12 cellular contexts compared by ENCODE assay signal in genomic region chr12:131852551-131853299, GRCh38. TPM values are rescaled to one million over a fixed set of nuclear protein-coding genes. Genes with fewer than 3 reads are reported as not detected.
DNase-seq lines count a peak whose midpoint lies in the region; ATAC-seq and TF ChIP-seq lines count a peak whose summit lies in the region.
"Had no signal": no experiment of that assay in that cellular context is flagged by ENCODE, and none has a peak within 500 bp of the region (broad histone marks: within the 10 kb centered on the region; RNA-seq: fewer than 3 reads in every experiment).

No MANE protein-coding gene starts in this region.

- no peak for ATAC-seq in activated T-cell treated with anti-CD3 and anti-CD28 coated beads, Interleukin-2, amount 50 U/mL, for 72 hours (replicated peaks in 1 of 2)

- no peak overlapping the region for H2AFZ ChIP-seq in neuronal stem cell (ENCODE audit: low read length)

- H3K14ac ChIP-seq in neuronal stem cell (ENCODE audit: low read length): no peak overlapping the region

- H3K23ac ChIP-seq in neuronal stem cell (ENCODE audit: low read depth, low read length, poor library complexity): peak overlapping the region; percentile 65

- no peak overlapping the region for H3K9ac ChIP-seq in neuronal stem cell (ENCODE audit: low read depth, low read length, poor library complexity)

- H3K9me3 Mint-ChIP-seq in activated T-cell treated with anti-CD3 and anti-CD28 coated beads, Interleukin-2, amount 50 U/mL, for 72 hours: no peaks in the 10 kb centered on the region

- H3K9me3 ChIP-seq in WERI-Rb-1 (ENCODE audit: severe bottlenecking): peaks cover 3% of the 10 kb centered on the region
- no peaks in the 10 kb centered on the region for H3K9me3 ChIP-seq in neuronal stem cell (replicated peaks in 1 of 2; ENCODE audit: control insufficient read depth in 2 of 2, insufficient read depth in 1 of 2, low read depth in 1 of 2, low read length in 2 of 2)
- H3K9me3 ChIP-seq: psoas muscle had no signal

- WGBS in neuronal stem cell (ENCODE audit: extremely low coverage in 2 of 2, insufficient read length in 2 of 2, insufficient replicate concordance in 1 of 2), 2 donors: no CpG with 5 or more reads among the region's 24 CpGs

- no peak overlapping the region for H3K4ac ChIP-seq in neuronal stem cell (ENCODE audit: low read length)

- H3K4me3 ChIP-seq in WERI-Rb-1 (ENCODE audit: low read depth, low read length): no peak overlapping the region
- H3K4me3 ChIP-seq in neuronal stem cell (ENCODE audit: low read length in 2 of 2): no peak overlapping the region
- H3K4me3 ChIP-seq: psoas muscle had no signal

- peak overlapping the region; percentile 61 for H2BK120ac ChIP-seq in neuronal stem cell (ENCODE audit: low read depth, low read length)

- no peak overlapping the region for H3K4me2 ChIP-seq in neuronal stem cell (ENCODE audit: insufficient read depth, low read length, poor library complexity, severe bottlenecking)

- no peaks in the 10 kb centered on the region for H3K79me1 ChIP-seq in neuronal stem cell (ENCODE audit: low read depth, low read length)

- no peaks in the 10 kb centered on the region for H3K4me1 ChIP-seq in neuronal stem cell (ENCODE audit: control insufficient read depth in 2 of 2, insufficient read depth in 1 of 2, low read depth in 1 of 2, low read length in 2 of 2)
- H3K4me1 ChIP-seq: psoas muscle had no signal

- no peaks in the 10 kb centered on the region for H3K36me3 Mint-ChIP-seq in activated T-cell treated with anti-CD3 and anti-CD28 coated beads, Interleukin-2, amount 50 U/mL, for 72 hours (ENCODE audit: insufficient read depth in 2 of 2)

- TF ChIP-seq CTCF in WERI-Rb-1 (IDR thresholded peaks at IDR 0.05; ENCODE audit: low read depth, low read length): no peak

- no peak overlapping the region for H2BK12ac ChIP-seq in neuronal stem cell (ENCODE audit: low read length)

- no peak overlapping the region for H4K8ac ChIP-seq in neuronal stem cell (ENCODE audit: low read depth, low read length)

- H3K27ac Mint-ChIP-seq in activated T-cell treated with anti-CD3 and anti-CD28 coated beads, Interleukin-2, amount 50 U/mL, for 72 hours: no peak overlapping the region

- H3K27ac ChIP-seq in WERI-Rb-1 (peak overlapping the region; percentile 56), neuronal stem cell (replicated peaks; ENCODE audit: low read length) (no peak overlapping the region)
- H3K27ac ChIP-seq: psoas muscle had no signal

- peak overlapping the region; percentile 16 for H2BK15ac ChIP-seq in neuronal stem cell (ENCODE audit: low read length)

- DNase-seq in ELR (ENCODE audit: low read depth) (peak; percentile 81), HT1080 (ENCODE audit: low read depth) (peak; percentile 74), WERI-Rb-1 (peak; percentile 57), neuronal stem cell (ENCODE audit: low spot score) (no peak), cortex of kidney (lab: John Stamatoyannopoulos, UW) (no peak), DMS114 treated with DMSO at 0.1 percent for 48 hours (lab: John Stamatoyannopoulos, UW; ENCODE audit: unreplicated experiment) (no peak)
- DNase-seq in activated T-cell treated with anti-CD3 and anti-CD28 coated beads, Interleukin-2, amount 50 U/mL, for 72 hours: no peak
- DNase-seq: activated CD4-positive, alpha-beta T cell treated with anti-CD3 and anti-CD28 coated beads, Interleukin-2, amount 50 U/mL, for 48 hours; NCI-H1436; NCI-H748 treated with DMSO at 0.1 percent for 48 hours; stimulated activated CD4-positive, alpha-beta T cell treated with anti-CD3 and anti-CD28 coated beads, Interleukin-4, amount 100 ng/mL, for 4 hours had no signal

- no peaks in the 10 kb centered on the region for H3K4me1 Mint-ChIP-seq in activated T-cell treated with anti-CD3 and anti-CD28 coated beads, Interleukin-2, amount 50 U/mL, for 72 hours (ENCODE audit: low read depth)

- peak overlapping the region; percentile 75 for H2BK5ac ChIP-seq in neuronal stem cell (ENCODE audit: low read length)

- H4K91ac ChIP-seq in neuronal stem cell (ENCODE audit: low read depth, low read length, poor library complexity): no peak overlapping the region

- H3K36me3 ChIP-seq in WERI-Rb-1 (no peaks in the 10 kb centered on the region; the same call in 1 of the 2 replicates), neuronal stem cell (replicated peaks in 1 of 2; ENCODE audit: control insufficient read depth in 2 of 2, insufficient read depth in 2 of 2, low read length in 2 of 2) (peaks cover 0 to 4% of the 10 kb centered on the region in 2 donors)

- no peak overlapping the region for H3K4me3 Mint-ChIP-seq in activated T-cell treated with anti-CD3 and anti-CD28 coated beads, Interleukin-2, amount 50 U/mL, for 72 hours

- no peaks in the 10 kb centered on the region for H3K27me3 ChIP-seq in WERI-Rb-1 (ENCODE audit: insufficient read depth, low read depth, severe bottlenecking)
- H3K27me3 ChIP-seq in neuronal stem cell (ENCODE audit: control insufficient read depth in 3 of 3, insufficient read depth in 3 of 3, low read depth in 1 of 3, low read length in 3 of 3): no peaks in the 10 kb centered on the region

- peak overlapping the region; percentile 60 for H2AK5ac ChIP-seq in neuronal stem cell (ENCODE audit: low read depth, low read length)

- H3K18ac ChIP-seq in neuronal stem cell (ENCODE audit: low read length): peak overlapping the region; percentile 64

- no peaks in the 10 kb centered on the region for H3K27me3 Mint-ChIP-seq in activated T-cell treated with anti-CD3 and anti-CD28 coated beads, Interleukin-2, amount 50 U/mL, for 72 hours (ENCODE audit: low read depth)

RNA-seq across cellular contexts. Expression of gene MMP17, which starts 24.5 kb away (rescaled TPM):
- 15.6 and 32.3 TPM in 2 replicates for total RNA-seq in HT1080 (2014; rRNA removed; shearing (Covaris generic))
- 13.0 and 24.2 TPM in 2 replicates for polyA plus RNA-seq in HT1080 (2015; cell fraction: cytosol; rRNA removed)
- polyA plus RNA-seq in HT1080 (2015; cell fraction: nucleus; rRNA removed): 19.6 and 25.8 TPM in 2 replicates
- 4.2 TPM for polyA plus RNA-seq in neuronal stem cell (2013, experiment 1 of 2)
- polyA plus RNA-seq in neuronal stem cell (2013, experiment 2 of 2): 3.8 TPM
- not detected for total RNA-seq in activated T-cell treated with anti-CD3 and anti-CD28 coated beads, Interleukin-2, amount 50 U/mL, for 72 hours

RNA-seq across cellular contexts. Expression of gene ULK1, which starts 41.7 kb away (rescaled TPM):
- total RNA-seq in HT1080 (2014; rRNA removed; shearing (Covaris generic)): 1.8 and 4.6 TPM in 2 replicates
- polyA plus RNA-seq in HT1080 (2015; cell fraction: cytosol; rRNA removed): 14.6 and 15.4 TPM in 2 replicates
- 45.8 and 46.8 TPM in 2 replicates for polyA plus RNA-seq in HT1080 (2015; cell fraction: nucleus; rRNA removed)
- 21.6 TPM for polyA plus RNA-seq in neuronal stem cell (2013, experiment 1 of 2)
- 22.4 TPM for polyA plus RNA-seq in neuronal stem cell (2013, experiment 2 of 2)
- total RNA-seq in activated T-cell treated with anti-CD3 and anti-CD28 coated beads, Interleukin-2, amount 50 U/mL, for 72 hours: 10 to 100 TPM; 29.8 to 31.2 TPM

Comparison
In these comparisons a context has a peak if more than half of its experiments do, and no peak if none do; other contexts are left out.
1. DNase-seq: peak in ELR (single experiment), HT1080 (single experiment) and WERI-Rb-1 (single experiment); none in neuronal stem cell (single experiment), activated T-cell treated with anti-CD3 and anti-CD28 coated beads, Interleukin-2, amount 50 U/mL, for 72 hours (0 of 2), cortex of kidney (single experiment) and DMS114 treated with DMSO at 0.1 percent for 48 hours (single experiment).
2. RNA of gene MMP17, which starts 24.5 kb away (total RNA-seq): 15.6 to 32.3 TPM in HT1080; not detected in activated T-cell treated with anti-CD3 and anti-CD28 coated beads, Interleukin-2, amount 50 U/mL, for 72 hours; every median in the first group is over 10 times any median in the second.